17 cellular contexts compared by ENCODE assay signal in the genomic region with DNA sequence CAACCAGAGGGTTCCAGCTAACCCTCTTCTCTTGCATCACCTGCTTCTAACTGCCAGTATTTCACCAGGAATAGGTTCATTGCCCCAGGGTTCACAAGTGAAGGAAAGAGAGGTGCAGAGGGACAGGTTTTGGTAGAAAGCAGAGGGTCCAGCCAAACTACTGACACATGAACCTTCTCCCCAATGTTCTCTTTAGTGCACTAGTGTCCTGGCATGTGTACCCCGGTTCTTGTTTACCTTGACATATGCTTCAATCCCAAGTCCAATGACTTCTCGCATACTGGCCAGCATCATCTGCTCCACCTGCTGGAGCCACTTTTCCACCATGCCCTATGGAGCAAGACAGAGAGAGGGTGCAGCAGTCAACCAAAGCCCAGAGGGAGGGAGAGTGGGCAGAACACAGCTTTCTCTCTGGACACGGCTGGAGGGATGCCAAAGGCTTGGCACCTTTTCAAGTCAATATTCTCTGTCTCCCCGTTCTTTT.
DNase-seq lines count a peak whose midpoint lies in the region; FAIRE-seq and TF ChIP-seq lines count a peak whose summit lies in the region.
"Had no signal": no experiment of that assay in that cellular context is flagged by ENCODE, and none has a peak within 500 bp of the region (broad histone marks: within the 10 kb centered on the region; RNA-seq: fewer than 3 reads in every experiment).

No MANE protein-coding gene starts in this region.

- H3K27ac ChIP-seq in stomach = no peak overlapping the region
- H3K27ac ChIP-seq: C4-2B had no signal

- no peak for TF ChIP-seq EP300 in stomach (IDR thresholded peaks at IDR 0.05)

- no peaks in the 10 kb centered on the region for H3K4me1 ChIP-seq in stomach

- intact Hi-C loops in stomach (cut with DNase I; ENCODE audit: low total_unique reads) = no loop called here

- H3K27me3 ChIP-seq in stomach = no peaks in the 10 kb centered on the region

- no peaks in the 10 kb centered on the region for H3K36me3 ChIP-seq in stomach

- peaks cover 0 to 6% (median 0%) of the 10 kb centered on the region in 4 donors for H3K9me3 ChIP-seq in stomach

- TF ChIP-seq CTCF in epithelial cell of proximal tubule (conservative IDR thresholded peaks at IDR 0.05; ENCODE audit: low read depth, low read length) = peak; percentile 19
- no peak for TF ChIP-seq CTCF in stomach (IDR thresholded peaks at IDR 0.05)

- peak; percentile 18 for DNase-seq in NCI-H2171 treated with DMSO at 0.1 percent for 48 hours (lab: John Stamatoyannopoulos, UW)
- no peak for DNase-seq in NCI-H2171 (lab: John Stamatoyannopoulos, UW)
- peak; percentile 62 for DNase-seq in NCI-H345 (lab: John Stamatoyannopoulos, UW)
- no peak for DNase-seq in epithelial cell of proximal tubule (ENCODE audit: low read depth)
- DNase-seq in stomach = peak; percentile 28
- DNase-seq in inferior parietal cortex (ENCODE audit: extremely low spot score) = no peak
- no peak for DNase-seq in T1000 (lab: John Stamatoyannopoulos, UW)
- no peak for DNase-seq in HTR-8/SVneo (ENCODE audit: insufficient read length, low spot score)
- DNase-seq: COR-L47; GDM1; KBM-7; NCI-H2081 treated with DMSO at 0.1 percent for 48 hours; NCI-H510A treated with DMSO at 0.1 percent for 48 hours; NK-92 treated with Interleukin-12 subunit alpha and Interleukin-12 subunit beta, amount 100 ng/mL, for 24 hours had no signal

- H3K4me3 ChIP-seq in epithelial cell of proximal tubule (ENCODE audit: low read depth, low read length) = no peak overlapping the region
- H3K4me3 ChIP-seq in stomach = no peak overlapping the region

- TF ChIP-seq POLR2A in stomach (IDR thresholded peaks at IDR 0.05) = no peak

- no peak for FAIRE-seq in HTR-8/SVneo (lab: Jason Lieb, UNC)
- FAIRE-seq: A204.1, GM12892 had no signal

- WGBS in stomach, 5 donors = 33 to 60% (median 47%) methylated on average over 4 of the region's 4 CpGs

Comparison
In these comparisons a context has a peak if more than half of its experiments do, and no peak if none do; other contexts are left out.
1. DNase-seq: peak in NCI-H2171 treated with DMSO at 0.1 percent for 48 hours (single experiment), NCI-H345 (single experiment) and stomach (single experiment); none in NCI-H2171 (single experiment), epithelial cell of proximal tubule (single experiment), inferior parietal cortex (single experiment), T1000 (single experiment) and HTR-8/SVneo (single experiment).